ENCODE assay signal across 19 cellular contexts in the genomic region with DNA sequence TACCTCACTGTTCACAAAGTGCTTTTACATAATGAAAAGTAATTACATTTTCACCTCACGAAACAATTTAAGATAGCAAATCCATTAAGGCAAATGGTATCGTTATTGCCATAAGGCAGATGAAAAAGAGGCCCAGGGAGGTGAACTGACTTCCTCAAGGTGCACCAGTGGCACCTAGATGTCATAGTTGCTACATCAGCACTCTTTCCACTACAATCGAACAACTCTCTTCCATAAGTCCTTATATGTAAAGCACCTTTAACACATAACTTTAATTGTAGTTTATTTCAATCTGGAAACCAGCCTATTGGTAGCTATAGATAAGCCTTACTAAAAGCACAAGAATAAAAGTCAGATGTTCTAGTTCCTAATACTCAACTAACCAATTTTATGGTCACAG. TPM values are rescaled to one million over a fixed set of nuclear protein-coding genes. Genes with fewer than 3 reads are reported as not detected.
DNase-seq lines count a peak whose midpoint lies in the region; ATAC-seq, FAIRE-seq and TF ChIP-seq lines count a peak whose summit lies in the region.
"Had no signal": no experiment of that assay in that cellular context is flagged by ENCODE, and none has a peak within 500 bp of the region (broad histone marks: within the 10 kb centered on the region; RNA-seq: fewer than 3 reads in every experiment).

No MANE protein-coding gene starts in this region.

- ATAC-seq in heart right ventricle = no peak
- no peak for ATAC-seq in naive thymus-derived CD8-positive, alpha-beta T cell
- no peak for ATAC-seq in HG02571 (IDR thresholded peaks at IDR 0.05; ENCODE audit: unreplicated experiment)

- no peak for TF ChIP-seq POLR2A in H1 (IDR thresholded peaks at IDR 0.05; ENCODE audit: control extremely low read depth in 1 of 2, low read depth in 2 of 2, low read length in 2 of 2)

- H3K23ac ChIP-seq in H1 (ENCODE audit: insufficient read length) = no peak overlapping the region

- no peak overlapping the region for H2AK5ac ChIP-seq in H1 (ENCODE audit: low read depth, low read length)

- no peak overlapping the region for H3K18ac ChIP-seq in H1 (ENCODE audit: extremely low read depth, low read length)

- H3K14ac ChIP-seq in H1 (ENCODE audit: insufficient read length) = no peak overlapping the region

- H3K9me3 ChIP-seq in cardiac muscle cell (ENCODE audit: low read depth) (no peaks in the 10 kb centered on the region), heart right ventricle (no peaks in the 10 kb centered on the region), HEK293 (ENCODE audit: control insufficient read depth, insufficient read depth, low read depth, low read length) (no peaks in the 10 kb centered on the region), H1 (ENCODE audit: insufficient read depth in 2 of 2, low read depth in 1 of 2, low read length in 1 of 2) (no peaks in the 10 kb centered on the region)
- H3K9me3 ChIP-seq: HAP-1 had no signal

- TF ChIP-seq EP300 in H1 (IDR thresholded peaks at IDR 0.05; ENCODE audit: borderline replicate concordance in 1 of 2, low read depth in 2 of 2, low read length in 2 of 2) = no peak

- no peak for DNase-seq in cardiac muscle cell (ENCODE audit: low read depth in 1 of 2, low spot score in 1 of 2)
- no peak for DNase-seq in heart right ventricle
- DNase-seq in H1 (ENCODE audit: low read depth in 1 of 2, low spot score in 2 of 2) = no peak
- DNase-seq in activated gamma-delta T cell treated with Interleukin-2 at 50 U/mL for 16 hours = no peak
- no peak for DNase-seq in naive thymus-derived CD8-positive, alpha-beta T cell
- DNase-seq: C1 segment of cervical spinal cord; CD4-positive, alpha-beta T cell; DMS153; DMS79 treated with DMSO at 0.1 percent for 48 hours; EL; GOT3; HFFc6 had no signal

- H3K27me3 Mint-ChIP-seq in naive thymus-derived CD8-positive, alpha-beta T cell = no peaks in the 10 kb centered on the region
- H3K27me3 Mint-ChIP-seq: B cell; CD4-positive, alpha-beta T cell; IgD-negative memory B cell had no signal

- no peak for TF ChIP-seq RAD21 in H1 (IDR thresholded peaks at IDR 0.05 in 1 of 2, conservative IDR thresholded peaks at IDR 0.05 in 1 of 2; ENCODE audit: low read depth in 2 of 2, low read length in 2 of 2)

- H3K4me3 ChIP-seq in cardiac muscle cell (no peak overlapping the region), heart right ventricle (no peak overlapping the region), HEK293 (ENCODE audit: low read depth, low read length) (no peak overlapping the region), H1 (ENCODE audit: extremely low read depth in 1 of 4, insufficient read depth in 2 of 4, low read depth in 3 of 4, low read length in 4 of 4) (no peak overlapping the region)
- H3K4me3 ChIP-seq: HAP-1 had no signal

- no peak for TF ChIP-seq CTCF in cardiac muscle cell (IDR thresholded peaks at IDR 0.05; ENCODE audit: low read depth, low read length)
- TF ChIP-seq CTCF in heart right ventricle (IDR thresholded peaks at IDR 0.05) = no peak
- no peak for TF ChIP-seq CTCF in HEK293 (tag by site-specific recombination; IDR thresholded peaks at IDR 0.05)
- TF ChIP-seq CTCF in H1 (IDR thresholded peaks at IDR 0.05; ENCODE audit: control extremely low read depth in 1 of 3, insufficient read depth in 1 of 3, low read depth in 1 of 3, low read length in 3 of 3) = no peak

- H4K5ac ChIP-seq in H1 (ENCODE audit: insufficient read length, low read depth, low read length) = no peak overlapping the region

- no peak overlapping the region for H4K8ac ChIP-seq in H1 (ENCODE audit: extremely low read depth, insufficient read depth, low read length)

- no peak overlapping the region for H4K91ac ChIP-seq in H1 (replicated peaks; ENCODE audit: insufficient read length, low read length)

- no peaks in the 10 kb centered on the region for H3K9me3 Mint-ChIP-seq in naive thymus-derived CD8-positive, alpha-beta T cell
- H3K9me3 Mint-ChIP-seq: CD4-positive, alpha-beta T cell; HFFc6; IgD-negative memory B cell had no signal

- H3K27me3 ChIP-seq in cardiac muscle cell (no peaks in the 10 kb centered on the region), heart right ventricle (no peaks in the 10 kb centered on the region), H1 (replicated peaks in 1 of 4; ENCODE audit: control insufficient read depth in 3 of 4, extremely low read depth in 1 of 4, insufficient read depth in 3 of 4, low read length in 3 of 4) (no peaks in the 10 kb centered on the region)

- no peak for FAIRE-seq in H1 (lab: Jason Lieb, UNC)
- FAIRE-seq: GM12891 had no signal

- POLR2A ChIA-PET in HEK293 (lab: Yijun Ruan, JAX) (no interaction called here), H1 (lab: Charles Lee; ENCODE audit: partially characterized antibody) (interaction anchor here (0.8 to 1.2 kb wide), 2 partner anchors 13 to 43 kb away, joined by 3 to 4 read pairs; no protein-coding TSS in a partner anchor)
- POLR2A ChIA-PET in naive thymus-derived CD8-positive, alpha-beta T cell (lab: Charles Lee) = no interaction called here

- H3K79me2 ChIP-seq in H1 (ENCODE audit: control insufficient read depth in 1 of 2, insufficient read depth in 2 of 2, low read length in 2 of 2) = peaks cover 12 to 89% of the 10 kb centered on the region in 2 experiments; a peak in 3 of 4 replicates

- peaks cover 0 to 4% of the 10 kb centered on the region in 2 experiments for H4K20me1 ChIP-seq in H1 (replicated peaks in 1 of 2; ENCODE audit: control insufficient read depth in 1 of 2, insufficient read depth in 2 of 2, low read length in 2 of 2)

- whole genome bisulfite sequencing in heart right ventricle, 2 donors = 86 to 91% methylated on average over 3 of the region's 3 CpGs
- 82% methylated on average over 3 of the region's 3 CpGs; no CpG with 5 or more reads in 1 of the 2 experiments for WGBS in H1 (ENCODE audit: extremely low coverage in 1 of 2, insufficient coverage in 1 of 2, insufficient read length in 1 of 2, insufficient replicate concordance in 2 of 2, low coverage in 1 of 2, low lambda C conversion rate in 2 of 2, missing lambda C conversion rate in 1 of 2), 2 experiments

- H3K9ac ChIP-seq in H1 (replicated peaks in 1 of 4; ENCODE audit: extremely low read depth in 1 of 4, low read depth in 3 of 4, low read length in 3 of 4) = no peak overlapping the region
- H3K9ac ChIP-seq: KMS-11 had no signal

- intact Hi-C loops in heart right ventricle (cut with DNase I) = loop anchor here in 1 of 10 donors (5.0 kb wide), 1 partner anchor 155 kb away; no protein-coding TSS in a partner anchor

- peak overlapping the region in 2 of 10 donors; percentile 13 to 73 for H3K27ac Mint-ChIP-seq in naive thymus-derived CD8-positive, alpha-beta T cell
- H3K27ac Mint-ChIP-seq: B cell; CD4-positive, alpha-beta T cell; HFFc6; IgD-negative memory B cell had no signal

- CTCF ChIA-PET in HEK293 (lab: Yijun Ruan, JAX) (interaction anchor here (0.7 to 1.9 kb wide), 5 partner anchors 18 to 375 kb away, joined by 3 to 5 read pairs (median 4); no protein-coding TSS in a partner anchor), H1 (lab: Charles Lee; ENCODE audit: partially characterized antibody) (interaction anchor here (1.0 to 1.6 kb wide), 4 partner anchors 10 to 60 kb away, joined by 3 to 4 read pairs (median 4); no protein-coding TSS in a partner anchor)

- H3K4me1 ChIP-seq in cardiac muscle cell (ENCODE audit: low read depth) = peaks cover 49% of the 10 kb centered on the region
- H3K4me1 ChIP-seq in heart right ventricle = peaks cover 0 to 10% (median 0%) of the 10 kb centered on the region in 9 donors
- no peaks in the 10 kb centered on the region for H3K4me1 ChIP-seq in HEK293 (ENCODE audit: control insufficient read depth, insufficient read depth, low read length)
- no peaks in the 10 kb centered on the region for H3K4me1 ChIP-seq in H1 (replicated peaks in 1 of 4; ENCODE audit: control insufficient read depth in 3 of 4, insufficient read depth in 4 of 4, low read length in 3 of 4)

- H3K27ac ChIP-seq in cardiac muscle cell = peak overlapping the region; percentile 84
- no peak overlapping the region for H3K27ac ChIP-seq in heart right ventricle
- H3K27ac ChIP-seq in HEK293 (ENCODE audit: extremely low read depth, low read depth, low read length) = no peak overlapping the region
- no peak overlapping the region for H3K27ac ChIP-seq in H1 (ENCODE audit: low read depth, low read length)
- H3K27ac ChIP-seq: KMS-11 had no signal

- H3K56ac ChIP-seq in H1 (replicated peaks; ENCODE audit: insufficient read length, low read depth, low read length) = no peak overlapping the region

- H3K79me1 ChIP-seq in H1 (ENCODE audit: low read depth, low read length) = no peaks in the 10 kb centered on the region

- no peak overlapping the region for H3K4me2 ChIP-seq in H1 (ENCODE audit: insufficient read depth in 1 of 2, low read depth in 2 of 2, low read length in 2 of 2)
- H3K4me2 ChIP-seq: KMS-11 had no signal

- no peaks in the 10 kb centered on the region for H3K23me2 ChIP-seq in H1 (ENCODE audit: low read depth, low read length)

- H3K4me1 Mint-ChIP-seq in naive thymus-derived CD8-positive, alpha-beta T cell = peaks cover 11 to 32% (median 23%) of the 10 kb centered on the region in 4 donors

- H2BK12ac ChIP-seq in H1 (ENCODE audit: low read depth, low read length) = no peak overlapping the region

- no peak overlapping the region for H2BK120ac ChIP-seq in H1 (replicated peaks; ENCODE audit: low read depth, low read length)

- no peak overlapping the region for H2BK20ac ChIP-seq in H1 (ENCODE audit: low read length)

- no peak overlapping the region for H3K4me3 Mint-ChIP-seq in naive thymus-derived CD8-positive, alpha-beta T cell
- H3K4me3 Mint-ChIP-seq: B cell; CD4-positive, alpha-beta T cell; HFFc6; IgD-negative memory B cell had no signal

- H3K36me3 ChIP-seq in cardiac muscle cell (no peaks in the 10 kb centered on the region), heart right ventricle (peaks cover 0 to 24% (median 2%) of the 10 kb centered on the region in 9 donors), HEK293 (ENCODE audit: control insufficient read depth in 2 of 2, insufficient read depth in 1 of 2, low read length in 2 of 2) (peaks cover under 1 to 5% of the 10 kb centered on the region in 2 experiments; a peak in 2 of 3 replicates), H1 (ENCODE audit: control insufficient read depth in 2 of 4, insufficient read depth in 4 of 4, low read length in 3 of 4) (peaks cover 0 to 2% (median 0%) of the 10 kb centered on the region in 4 experiments; a peak in 1 of 8 replicates)

- peaks cover 0 to 44% (median 11%) of the 10 kb centered on the region in 3 donors for H3K36me3 Mint-ChIP-seq in naive thymus-derived CD8-positive, alpha-beta T cell

- no peak overlapping the region for H2AFZ ChIP-seq in H1 (ENCODE audit: low read length)

- H2BK15ac ChIP-seq in H1 (ENCODE audit: low read length) = no peak overlapping the region

- H2BK5ac ChIP-seq in H1 (ENCODE audit: low read depth, low read length) = no peak overlapping the region

- H3K4ac ChIP-seq in H1 (replicated peaks; ENCODE audit: insufficient read length, low read depth, low read length) = no peak overlapping the region

RNA-seq across cellular contexts. Expression of gene XPO4, which starts 35.1 kb away (rescaled TPM):
- total RNA-seq in cardiac muscle cell (133 and 177 TPM in 2 replicates), heart right ventricle (10 to 100 TPM; 13.6 to 68.1 (median 38.7) TPM)
- polyA plus RNA-seq in cardiac muscle cell (51.8 and 74.0 TPM in 2 replicates), heart right ventricle (1 to 10 TPM; 3.5 to 5.7 TPM), H1 (2011; rRNA removed) (7.3 and 11.9 TPM in 2 replicates)
- 33.3 and 35.5 TPM in 2 replicates for total RNA-seq in H1 (2021; fragmentation: NEBNext Ultra II Directional; extraction: Animal tissue kit (Norgen Biotek cat#: 25700))
- 13.2 TPM for polyA plus RNA-seq in H1 (2011; cell fraction: cytosol; rRNA removed)
- 8.8 TPM for polyA plus RNA-seq in H1 (2011; cell fraction: nucleus; rRNA removed)
- 8.2 to 17.2 TPM (median 11.7 TPM) in 4 replicates for polyA plus RNA-seq in H1 (2012, experiment 1 of 2)
- 0.89 TPM for polyA plus RNA-seq in H1 (2012, experiment 2 of 2)
- polyA plus RNA-seq in H1 (2013, experiment 1 of 2) = 16.3 TPM
- polyA plus RNA-seq in H1 (2013, experiment 2 of 2) = 14.2 TPM
- 38.8 and 55.6 TPM in 2 replicates for polyA minus RNA-seq in H1 (2011; rRNA and poly(A)+ RNA removed)
- polyA minus RNA-seq in H1 (2011; cell fraction: cytosol; rRNA and poly(A)+ RNA removed) = 50.1 TPM
- 36.9 TPM for polyA minus RNA-seq in H1 (2011; cell fraction: nucleus; rRNA and poly(A)+ RNA removed)
- total RNA-seq in naive thymus-derived CD8-positive, alpha-beta T cell = 10 to 100 TPM; 25.5 to 28.8 TPM
- 1 to 10 TPM; 5.4 to 8.1 (median 5.9) TPM for polyA plus RNA-seq in naive thymus-derived CD8-positive, alpha-beta T cell
